Comparison of ENCODE assay signal across 1 cellular context in the genomic region with DNA sequence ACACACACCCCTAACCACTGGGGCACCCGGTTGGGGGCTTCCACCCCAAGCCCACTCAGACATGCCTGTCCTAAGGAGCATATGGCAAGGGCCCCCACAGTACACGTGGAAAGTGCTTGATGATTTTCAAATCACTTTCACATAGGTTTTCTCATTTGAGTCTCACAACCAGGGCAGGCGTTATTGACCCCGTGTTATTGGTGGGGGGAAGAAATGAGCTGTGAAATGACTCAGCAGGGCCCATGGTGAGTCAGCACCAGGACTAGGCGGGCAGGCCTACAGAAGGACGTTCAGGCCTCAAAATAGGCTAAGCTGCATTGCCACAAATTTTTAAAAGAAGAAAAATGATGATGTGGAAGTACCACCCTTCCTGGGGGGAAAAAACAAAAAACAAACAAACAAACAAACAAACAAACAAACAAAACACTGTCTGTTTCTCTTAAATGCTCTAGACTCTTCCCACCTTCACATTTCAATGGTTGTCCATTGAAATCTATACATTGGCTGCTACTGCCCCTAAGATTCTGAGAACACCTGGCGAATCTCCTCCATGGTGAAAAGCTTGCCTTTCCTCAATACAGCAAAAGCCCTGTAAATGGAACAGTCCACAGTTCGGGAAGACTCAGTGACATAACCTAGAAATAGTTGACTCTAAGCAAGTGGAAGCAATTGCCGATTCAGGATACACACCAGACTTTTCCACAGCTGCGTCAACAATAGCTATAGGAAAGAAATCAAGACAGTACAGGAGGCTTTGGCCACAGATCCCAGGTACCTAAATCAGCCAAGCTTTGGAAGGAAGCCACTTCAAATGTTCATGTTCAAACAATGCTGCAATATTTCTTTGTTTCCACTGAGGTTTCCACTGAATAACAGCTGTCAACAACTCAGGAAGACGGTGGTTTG.
TF ChIP-seq lines count a peak whose summit lies in the region.

No MANE protein-coding gene starts in this region.

TF ChIP-seq in WTC11, 78 proteins besides CTCF, POLR2A, EP300 and RAD21 (continued from another document):
- TF ChIP-seq, protein P1, sequence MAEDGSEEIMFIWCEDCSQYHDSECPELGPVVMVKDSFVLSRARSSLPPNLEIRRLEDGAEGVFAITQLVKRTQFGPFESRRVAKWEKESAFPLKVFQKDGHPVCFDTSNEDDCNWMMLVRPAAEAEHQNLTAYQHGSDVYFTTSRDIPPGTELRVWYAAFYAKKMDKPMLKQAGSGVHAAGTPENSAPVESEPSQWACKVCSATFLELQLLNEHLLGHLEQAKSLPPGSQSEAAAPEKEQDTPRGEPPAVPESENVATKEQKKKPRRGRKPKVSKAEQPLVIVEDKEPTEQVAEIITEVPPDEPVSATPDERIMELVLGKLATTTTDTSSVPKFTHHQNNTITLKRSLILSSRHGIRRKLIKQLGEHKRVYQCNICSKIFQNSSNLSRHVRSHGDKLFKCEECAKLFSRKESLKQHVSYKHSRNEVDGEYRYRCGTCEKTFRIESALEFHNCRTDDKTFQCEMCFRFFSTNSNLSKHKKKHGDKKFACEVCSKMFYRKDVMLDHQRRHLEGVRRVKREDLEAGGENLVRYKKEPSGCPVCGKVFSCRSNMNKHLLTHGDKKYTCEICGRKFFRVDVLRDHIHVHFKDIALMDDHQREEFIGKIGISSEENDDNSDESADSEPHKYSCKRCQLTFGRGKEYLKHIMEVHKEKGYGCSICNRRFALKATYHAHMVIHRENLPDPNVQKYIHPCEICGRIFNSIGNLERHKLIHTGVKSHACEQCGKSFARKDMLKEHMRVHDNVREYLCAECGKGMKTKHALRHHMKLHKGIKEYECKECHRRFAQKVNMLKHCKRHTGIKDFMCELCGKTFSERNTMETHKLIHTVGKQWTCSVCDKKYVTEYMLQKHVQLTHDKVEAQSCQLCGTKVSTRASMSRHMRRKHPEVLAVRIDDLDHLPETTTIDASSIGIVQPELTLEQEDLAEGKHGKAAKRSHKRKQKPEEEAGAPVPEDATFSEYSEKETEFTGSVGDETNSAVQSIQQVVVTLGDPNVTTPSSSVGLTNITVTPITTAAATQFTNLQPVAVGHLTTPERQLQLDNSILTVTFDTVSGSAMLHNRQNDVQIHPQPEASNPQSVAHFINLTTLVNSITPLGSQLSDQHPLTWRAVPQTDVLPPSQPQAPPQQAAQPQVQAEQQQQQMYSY (CRISPR knock-in tag; IDR thresholded peaks at IDR 0.05), result no peak
- TF ChIP-seq RELA (CRISPR knock-in tag; IDR thresholded peaks at IDR 0.05; ENCODE audit: borderline replicate concordance), result no peak
- no peak for TF ChIP-seq OVOL2 (CRISPR knock-in tag; IDR thresholded peaks at IDR 0.05; ENCODE audit: borderline replicate concordance)
- TF ChIP-seq JUN (CRISPR knock-in tag; IDR thresholded peaks at IDR 0.05), result no peak
- no peak for TF ChIP-seq SOX15 (CRISPR knock-in tag; IDR thresholded peaks at IDR 0.05)
- TF ChIP-seq ETV6 (CRISPR knock-in tag; IDR thresholded peaks at IDR 0.05), result no peak
- TF ChIP-seq TCF7 (CRISPR knock-in tag; IDR thresholded peaks at IDR 0.05; ENCODE audit: low read depth), result no peak
- no peak for TF ChIP-seq ZNF671 (CRISPR knock-in tag; IDR thresholded peaks at IDR 0.05)
- TF ChIP-seq SMAD4 (CRISPR knock-in tag; IDR thresholded peaks at IDR 0.05), result no peak
- TF ChIP-seq, protein P2, sequence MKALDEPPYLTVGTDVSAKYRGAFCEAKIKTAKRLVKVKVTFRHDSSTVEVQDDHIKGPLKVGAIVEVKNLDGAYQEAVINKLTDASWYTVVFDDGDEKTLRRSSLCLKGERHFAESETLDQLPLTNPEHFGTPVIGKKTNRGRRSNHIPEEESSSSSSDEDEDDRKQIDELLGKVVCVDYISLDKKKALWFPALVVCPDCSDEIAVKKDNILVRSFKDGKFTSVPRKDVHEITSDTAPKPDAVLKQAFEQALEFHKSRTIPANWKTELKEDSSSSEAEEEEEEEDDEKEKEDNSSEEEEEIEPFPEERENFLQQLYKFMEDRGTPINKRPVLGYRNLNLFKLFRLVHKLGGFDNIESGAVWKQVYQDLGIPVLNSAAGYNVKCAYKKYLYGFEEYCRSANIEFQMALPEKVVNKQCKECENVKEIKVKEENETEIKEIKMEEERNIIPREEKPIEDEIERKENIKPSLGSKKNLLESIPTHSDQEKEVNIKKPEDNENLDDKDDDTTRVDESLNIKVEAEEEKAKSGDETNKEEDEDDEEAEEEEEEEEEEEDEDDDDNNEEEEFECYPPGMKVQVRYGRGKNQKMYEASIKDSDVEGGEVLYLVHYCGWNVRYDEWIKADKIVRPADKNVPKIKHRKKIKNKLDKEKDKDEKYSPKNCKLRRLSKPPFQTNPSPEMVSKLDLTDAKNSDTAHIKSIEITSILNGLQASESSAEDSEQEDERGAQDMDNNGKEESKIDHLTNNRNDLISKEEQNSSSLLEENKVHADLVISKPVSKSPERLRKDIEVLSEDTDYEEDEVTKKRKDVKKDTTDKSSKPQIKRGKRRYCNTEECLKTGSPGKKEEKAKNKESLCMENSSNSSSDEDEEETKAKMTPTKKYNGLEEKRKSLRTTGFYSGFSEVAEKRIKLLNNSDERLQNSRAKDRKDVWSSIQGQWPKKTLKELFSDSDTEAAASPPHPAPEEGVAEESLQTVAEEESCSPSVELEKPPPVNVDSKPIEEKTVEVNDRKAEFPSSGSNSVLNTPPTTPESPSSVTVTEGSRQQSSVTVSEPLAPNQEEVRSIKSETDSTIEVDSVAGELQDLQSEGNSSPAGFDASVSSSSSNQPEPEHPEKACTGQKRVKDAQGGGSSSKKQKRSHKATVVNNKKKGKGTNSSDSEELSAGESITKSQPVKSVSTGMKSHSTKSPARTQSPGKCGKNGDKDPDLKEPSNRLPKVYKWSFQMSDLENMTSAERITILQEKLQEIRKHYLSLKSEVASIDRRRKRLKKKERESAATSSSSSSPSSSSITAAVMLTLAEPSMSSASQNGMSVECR (CRISPR knock-in tag; IDR thresholded peaks at IDR 0.05; ENCODE audit: borderline replicate concordance), result no peak
- TF ChIP-seq MYBL2 (CRISPR knock-in tag; IDR thresholded peaks at IDR 0.05), result no peak
- TF ChIP-seq JAZF1 (CRISPR knock-in tag; IDR thresholded peaks at IDR 0.05), result no peak
- no peak for TF ChIP-seq MXD4 (CRISPR knock-in tag; IDR thresholded peaks at IDR 0.05; ENCODE audit: borderline replicate concordance)
